10 cellular contexts compared by ENCODE assay signal in genomic region chr7:1566687-1567081, GRCh38. TPM values are rescaled to one million over a fixed set of nuclear protein-coding genes. Genes with fewer than 3 reads are reported as not detected.
DNase-seq lines count a peak whose midpoint lies in the region; ATAC-seq and TF ChIP-seq lines count a peak whose summit lies in the region.
"Had no signal": no experiment of that assay in that cellular context is flagged by ENCODE, and none has a peak within 500 bp of the region (broad histone marks: within the 10 kb centered on the region; RNA-seq: fewer than 3 reads in every experiment).

No MANE protein-coding gene starts in this region.

- no peaks in the 10 kb centered on the region for H4K20me1 ChIP-seq in H9 (ENCODE audit: control insufficient read depth, insufficient read depth, insufficient read length)

- H3K18ac ChIP-seq in H9 (ENCODE audit: insufficient read length, low read depth, low read length) = no peak overlapping the region

- H4K8ac ChIP-seq in H9 (replicated peaks; ENCODE audit: insufficient read length, low read depth, low read length) = no peak overlapping the region

- H2BK120ac ChIP-seq in H9 (ENCODE audit: low read depth, low read length, poor library complexity, severe bottlenecking) = no peak overlapping the region

- WGBS in H9 (ENCODE audit: extremely low coverage, insufficient read length, low lambda C conversion rate) = no CpG with 5 or more reads among the region's 15 CpGs

- DNase-seq in H9 (no peak), T-helper 17 cell (no peak), NCI-H446 treated with DMSO at 0.1 percent for 48 hours (lab: John Stamatoyannopoulos, UW) (no peak), retina (no peak), globus pallidus (ENCODE audit: low spot score) (no peak)
- DNase-seq: aorta, NCI-H2107 had no signal

- H3K4ac ChIP-seq in H9 (ENCODE audit: low read depth, low read length) = no peak overlapping the region

- peaks cover 17 to 22% of the 10 kb centered on the region in 2 experiments for H3K4me1 Mint-ChIP-seq in H9
- peaks cover 19% of the 10 kb centered on the region for H3K4me1 Mint-ChIP-seq in T-helper 17 cell

- no peaks in the 10 kb centered on the region for H3K4me1 ChIP-seq in H9 (ENCODE audit: insufficient read depth, low read length)
- peaks cover 12% of the 10 kb centered on the region for H3K4me1 ChIP-seq in iPS-18a (ENCODE audit: control insufficient read depth, low read depth, low read length)
- H3K4me1 ChIP-seq in skeletal muscle tissue (ENCODE audit: control insufficient read depth in 3 of 3, insufficient read depth in 3 of 3, low read length in 3 of 3) = peaks cover 28 to 37% (median 34%) of the 10 kb centered on the region in 3 donors

- H2BK12ac ChIP-seq in H9 (ENCODE audit: insufficient read length, low read depth, low read length) = no peak overlapping the region

- H3K27me3 Mint-ChIP-seq in H9 (ENCODE audit: low read depth) (no peaks in the 10 kb centered on the region), T-helper 17 cell (peaks cover 7% of the 10 kb centered on the region)

- no peak overlapping the region for H3K23ac ChIP-seq in H9 (ENCODE audit: insufficient read length, low read depth, low read length)

- no peak overlapping the region for H3K14ac ChIP-seq in H9 (ENCODE audit: insufficient read depth, low read length)

- H3K36me3 Mint-ChIP-seq in H9 (ENCODE audit: insufficient read depth in 1 of 3, low read depth in 3 of 3) = peaks cover 8 to 41% (median 34%) of the 10 kb centered on the region in 3 experiments; a peak in 6 of 7 replicates
- H3K36me3 Mint-ChIP-seq in T-helper 17 cell (ENCODE audit: low read depth) = no peaks in the 10 kb centered on the region

- H2BK20ac ChIP-seq in H9 (ENCODE audit: low read depth, low read length, poor library complexity, severe bottlenecking) = no peak overlapping the region

- H2AFZ ChIP-seq in H9 (ENCODE audit: low read length) = no peak overlapping the region

- H3K79me2 ChIP-seq in H9 (ENCODE audit: insufficient read depth, low read length) = no peaks in the 10 kb centered on the region

- H3K4me3 ChIP-seq in iPS-18a (ENCODE audit: low read length) = no peak overlapping the region
- no peak overlapping the region for H3K4me3 ChIP-seq in skeletal muscle tissue (ENCODE audit: low read length in 3 of 3)

- H4K5ac ChIP-seq in H9 (ENCODE audit: insufficient read length, low read depth, low read length) = no peak overlapping the region

- H3K27ac ChIP-seq in H9 (ENCODE audit: insufficient read length, low read depth, low read length) = no peak overlapping the region
- H3K27ac ChIP-seq in iPS-18a (ENCODE audit: low read length) = peak overlapping the region; percentile 49
- H3K27ac ChIP-seq in skeletal muscle tissue (ENCODE audit: low read depth, low read length) = peak overlapping the region; percentile 69

- no peak overlapping the region for H2BK5ac ChIP-seq in H9 (ENCODE audit: insufficient read length, low read length)

- H3K9me3 ChIP-seq in H9 (ENCODE audit: control insufficient read depth, low read depth, low read length) = no peaks in the 10 kb centered on the region
- no peaks in the 10 kb centered on the region for H3K9me3 ChIP-seq in T-helper 17 cell (ENCODE audit: control insufficient read depth, low read length, poor library complexity, severe bottlenecking)
- H3K9me3 ChIP-seq in iPS-18a (ENCODE audit: control insufficient read depth, low read depth, low read length) = no peaks in the 10 kb centered on the region
- no peaks in the 10 kb centered on the region for H3K9me3 ChIP-seq in skeletal muscle tissue (ENCODE audit: control insufficient read depth in 3 of 3, low read length in 3 of 3)

- no peak overlapping the region for H3K4me2 ChIP-seq in H9 (ENCODE audit: insufficient read depth, insufficient read length, low read length)

- H3K36me3 ChIP-seq in iPS-18a (ENCODE audit: control insufficient read depth, low read depth, low read length) (no peaks in the 10 kb centered on the region), skeletal muscle tissue (ENCODE audit: control insufficient read depth in 3 of 3, insufficient read depth in 3 of 3, low read length in 3 of 3) (peaks cover 11 to 14% (median 12%) of the 10 kb centered on the region in 3 donors)

- H3K27ac Mint-ChIP-seq in H9 (peak overlapping the region in 2 of 3 experiments; percentile 80 to 90; a peak in 2 of 7 replicates), T-helper 17 cell (peak overlapping the region; percentile 98)
- H3K27ac Mint-ChIP-seq: T-helper 1 cell treated with Interleukin-12 subunit alpha and Interleukin-12 subunit beta and Interleukin-4 antibody, amounts not matched to agents 30 μg/mL and 1 μg/mL, for 36 hours had no signal

- no peak for ATAC-seq in T-helper 17 cell

- H2AK5ac ChIP-seq in H9 (ENCODE audit: insufficient read length, low read length) = no peak overlapping the region

- no peak overlapping the region for H2BK15ac ChIP-seq in H9 (ENCODE audit: low read depth, low read length)

- H3K56ac ChIP-seq in H9 (ENCODE audit: insufficient read length, low read depth, low read length) = no peak overlapping the region

- H3T11ph ChIP-seq in H9 (ENCODE audit: low read length) = no peak overlapping the region

- no peak overlapping the region for H3K9ac ChIP-seq in H9 (ENCODE audit: extremely low read depth, insufficient read length, low read length)
- no peak overlapping the region for H3K9ac ChIP-seq in iPS-18a (ENCODE audit: low read length)
- H3K9ac ChIP-seq in skeletal muscle tissue (ENCODE audit: low read depth in 1 of 3, low read length in 3 of 3) = peak overlapping the region in 2 of 3 donors; percentile 14 to 19

- H3K27me3 ChIP-seq in H9 (ENCODE audit: insufficient read depth, low read length) (no peaks in the 10 kb centered on the region), iPS-18a (ENCODE audit: control insufficient read depth, insufficient read depth, low read length) (no peaks in the 10 kb centered on the region), skeletal muscle tissue (ENCODE audit: control insufficient read depth in 3 of 3, insufficient read depth in 3 of 3, low read length in 3 of 3) (no peaks in the 10 kb centered on the region)

- no peaks in the 10 kb centered on the region for H3K9me3 Mint-ChIP-seq in H9
- H3K9me3 Mint-ChIP-seq: T-helper 1 cell treated with Interleukin-12 subunit alpha and Interleukin-12 subunit beta and Interleukin-4 antibody, amounts not matched to agents 30 μg/mL and 1 μg/mL, for 36 hours had no signal

- TF ChIP-seq CTCF in H9 (conservative IDR thresholded peaks at IDR 0.05) = no peak

- no peaks in the 10 kb centered on the region for H3K79me1 ChIP-seq in H9 (ENCODE audit: insufficient read depth, low read depth, low read length, poor library complexity, severe bottlenecking)

- peak overlapping the region in 1 of 2 experiments; percentile 46; a peak in 1 of 5 replicates for H3K4me3 Mint-ChIP-seq in H9
- no peak overlapping the region for H3K4me3 Mint-ChIP-seq in T-helper 17 cell
- H3K4me3 Mint-ChIP-seq: T-helper 1 cell treated with Interleukin-12 subunit alpha and Interleukin-12 subunit beta and Interleukin-4 antibody, amounts not matched to agents 30 μg/mL and 1 μg/mL, for 36 hours had no signal

- no peak overlapping the region for H4K91ac ChIP-seq in H9 (ENCODE audit: insufficient read length, low read depth, low read length)

- peaks cover 4% of the 10 kb centered on the region for H3K23me2 ChIP-seq in H9 (ENCODE audit: insufficient read length, low read depth, low read length, poor library complexity, severe bottlenecking)

RNA-seq across cellular contexts. Expression of gene PSMG3, which starts 3.1 kb away (rescaled TPM):
- total RNA-seq in H9 (2021) (63.0 and 71.1 TPM in 2 replicates), T-helper 17 cell (10 to 100 TPM; 22.8 to 23.6 TPM), skeletal muscle tissue (19.3 TPM)

RNA-seq across cellular contexts. Expression of gene TMEM184A, which starts 10.7 kb away (rescaled TPM):
- 1.3 and 1.5 TPM in 2 replicates for total RNA-seq in H9 (2021)
- total RNA-seq in T-helper 17 cell = not detected
- total RNA-seq in skeletal muscle tissue = not detected

RNA-seq across cellular contexts. Expression of gene MAFK, which starts 36.2 kb away (rescaled TPM):
- total RNA-seq in H9 (2021) (15.6 and 16.3 TPM in 2 replicates), T-helper 17 cell (10 to 100 TPM; 55.8 to 56.4 TPM), skeletal muscle tissue (6.8 TPM)

Comparison
In these comparisons a context has a peak if more than half of its experiments do, and no peak if none do; other contexts are left out.
1. H3K9ac ChIP-seq: peak in skeletal muscle tissue (2 of 3); none in H9 (single experiment) and iPS-18a (single experiment).